Comparison of ENCODE assay signal across 8 cellular contexts in the genomic region with DNA sequence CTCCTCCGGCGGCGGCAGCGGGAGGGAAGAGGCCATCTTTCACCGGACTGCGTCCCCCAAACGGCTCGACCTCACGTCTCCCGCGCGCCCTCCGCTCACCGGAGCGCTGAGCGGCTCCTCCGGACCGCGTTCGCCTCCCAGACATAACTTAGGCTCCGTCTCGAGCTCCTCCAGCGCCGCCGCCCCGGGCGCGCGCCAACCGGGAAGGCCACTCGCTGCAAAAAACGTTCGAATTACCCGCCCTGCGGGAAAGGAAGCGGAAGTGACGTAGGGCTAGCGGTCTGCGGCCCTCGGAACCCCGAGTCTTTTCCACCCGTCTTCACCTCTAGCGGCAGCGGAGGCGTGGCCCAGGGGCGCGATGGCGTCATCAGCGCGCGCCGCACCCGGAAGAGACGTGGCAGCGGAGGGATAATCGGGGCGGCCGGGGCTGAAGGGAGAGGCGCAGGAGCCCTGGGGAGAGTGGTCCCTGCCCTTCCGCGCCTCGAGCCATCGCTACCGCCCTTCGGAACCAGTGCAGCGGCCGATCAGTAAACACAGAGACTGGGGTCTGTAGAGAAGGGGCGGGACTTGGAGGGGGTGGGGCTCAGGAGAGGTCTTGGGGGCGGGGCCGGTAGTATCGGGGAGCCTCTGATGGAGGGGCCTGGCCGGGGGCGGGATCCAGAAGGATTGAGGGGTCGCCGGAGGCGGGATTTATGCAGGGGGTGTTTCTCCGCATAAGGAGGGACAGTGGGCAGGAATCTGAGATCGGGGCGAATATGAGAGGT. TPM values are rescaled to one million over a fixed set of nuclear protein-coding genes. Genes with fewer than 3 reads are reported as not detected.
A peak's percentile ranks its signal among the peaks of the same experiment; 100 is the strongest.
DNase-seq lines count a peak whose midpoint lies in the region; ATAC-seq, FAIRE-seq and TF ChIP-seq lines count a peak whose summit lies in the region.

A gene with protein sequence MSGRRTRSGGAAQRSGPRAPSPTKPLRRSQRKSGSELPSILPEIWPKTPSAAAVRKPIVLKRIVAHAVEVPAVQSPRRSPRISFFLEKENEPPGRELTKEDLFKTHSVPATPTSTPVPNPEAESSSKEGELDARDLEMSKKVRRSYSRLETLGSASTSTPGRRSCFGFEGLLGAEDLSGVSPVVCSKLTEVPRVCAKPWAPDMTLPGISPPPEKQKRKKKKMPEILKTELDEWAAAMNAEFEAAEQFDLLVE (minus strand): TSS at position 207 of the 764 bp plus-strand sequence. CDS start 62 bp downstream, at position 145.
TSS of gene ZFPL1 (plus strand) at position 389 of the 764 bp plus-strand sequence. CDS start 477 bp downstream, outside the sequence.

- peak within 1 kb of the TSS; percentile 72 to 98 (median 82) for H3K4me3 ChIP-seq in keratinocyte (ENCODE audit: control insufficient read depth in 2 of 3, extremely low read depth in 1 of 3, insufficient read depth in 2 of 3, low read depth in 1 of 3, low read length in 3 of 3)

- H3K9me3 ChIP-seq in keratinocyte (ENCODE audit: control insufficient read depth, low read depth, low read length) = no peaks in the 10 kb centered on the region

- peaks cover 29% of the 10 kb centered on the region for H3K4me1 ChIP-seq in keratinocyte (ENCODE audit: control insufficient read depth, extremely low read depth, insufficient read depth, low read length)

- peak within 1 kb of the TSS; percentile 96 for H3K4me2 ChIP-seq in keratinocyte (ENCODE audit: control insufficient read depth, extremely low read depth, insufficient read depth, low read depth, low read length)

- peak; percentile 80 for ATAC-seq in HG03439 (IDR thresholded peaks at IDR 0.05; ENCODE audit: unreplicated experiment)

- peaks cover 48% of the 10 kb centered on the region for H3K79me2 ChIP-seq in keratinocyte (ENCODE audit: control insufficient read depth, insufficient read depth, low read length)

- H3K36me3 ChIP-seq in keratinocyte (ENCODE audit: control insufficient read depth in 2 of 2, extremely low read depth in 1 of 2, insufficient read depth in 2 of 2, low read length in 2 of 2) = peaks cover 16 to 41% of the 10 kb centered on the region in 2 experiments

- dilution Hi-C loops in keratinocyte (cut with MboI; ENCODE audit: extremely low pct_ligation_motif_present, low sequenced_read_pairs) = no loop called here

- H3K27me3 ChIP-seq in keratinocyte (ENCODE audit: control insufficient read depth, extremely low read depth, insufficient read depth, low read length) = no peaks in the 10 kb centered on the region

- no peaks in the 10 kb centered on the region for H4K20me1 ChIP-seq in keratinocyte (ENCODE audit: control insufficient read depth, extremely low read depth, insufficient read depth, low read length)

- peak; percentile 90 to 93 for DNase-seq in AML-193 (lab: John Stamatoyannopoulos, UW)
- peak; percentile 91 for DNase-seq in NCI-H510A treated with DMSO at 0.1 percent for 48 hours (lab: John Stamatoyannopoulos, UW)
- DNase-seq in activated CD4-positive, alpha-beta T cell treated with anti-CD3 and anti-CD28 coated beads for 24 hours (ENCODE audit: low read depth in 2 of 2) = peak; percentile 91 to 94
- peak; percentile 100 for DNase-seq in cerebellum (ENCODE audit: low spot score)
- peak; percentile 68 for DNase-seq in keratinocyte (ENCODE audit: low read depth, low spot score)
- DNase-seq in stimulated activated CD4-positive, alpha-beta T cell treated with anti-CD3 and anti-CD28 coated beads, Interleukin-12 subunit alpha, Interleukin-12 subunit beta, amount 100 ng/mL, for 48 hours (ENCODE audit: low read depth in 2 of 3, low spot score in 1 of 3) = peak; percentile 93 to 94 (median 94)

- peak; percentile 81 for TF ChIP-seq POLR2A in GM19193 (IDR thresholded peaks at IDR 0.05; ENCODE audit: extremely low read depth, insufficient read depth, insufficient read length)

- H3K9me1 ChIP-seq in keratinocyte (ENCODE audit: control insufficient read depth, extremely low read depth, insufficient read depth, low read length) = no peaks in the 10 kb centered on the region

- peak within 1 kb of the TSS; percentile 80 for H3K9ac ChIP-seq in keratinocyte (ENCODE audit: control insufficient read depth, extremely low read depth, insufficient read depth, low read length)

- no peak for TF ChIP-seq CTCF in keratinocyte (optimal IDR thresholded peaks at IDR 0.05 in 1 of 3, IDR thresholded peaks at IDR 0.05 in 1 of 3, conservative IDR thresholded peaks at IDR 0.05 in 1 of 3; ENCODE audit: extremely low read depth in 1 of 3, insufficient read depth in 2 of 3, low read length in 3 of 3)

- H2AFZ ChIP-seq in keratinocyte (ENCODE audit: control insufficient read depth, low read length) = peak within 1 kb of the TSS; percentile 88

- FAIRE-seq in keratinocyte (lab: Jason Lieb, UNC) = peak; percentile 29

- H3K27ac ChIP-seq in keratinocyte (ENCODE audit: control insufficient read depth, insufficient read depth, low read length) = peak within 1 kb of the TSS; percentile 84

RNA-seq across cellular contexts. Expression of the first gene that starts in this region (rescaled TPM):
- total RNA-seq in cerebellum = 4.5 TPM
- polyA plus RNA-seq in keratinocyte = 1.9 to 10.4 TPM (median 8.0 TPM) in 3 replicates
- polyA plus RNA-seq in keratinocyte (2011; ENCODE audit: low read depth) = 0.54 TPM
- 3.1 and 4.1 TPM in 2 replicates for polyA plus RNA-seq in keratinocyte (2011; cell fraction: cytosol; rRNA removed)
- 3.0 and 3.1 TPM in 2 replicates for polyA plus RNA-seq in keratinocyte (2011; cell fraction: nucleus; rRNA removed)
- 0.49 and 11.7 TPM in 2 replicates for polyA plus RNA-seq in keratinocyte (2012; ENCODE audit: low replicate concordance)
- polyA minus RNA-seq in keratinocyte = 2.3 to 7.5 TPM (median 6.4 TPM) in 3 replicates
- polyA minus RNA-seq in keratinocyte (2011; cell fraction: cytosol; rRNA and poly(A)+ RNA removed) = 4.0 TPM
- polyA minus RNA-seq in keratinocyte (2011; cell fraction: nucleus; rRNA and poly(A)+ RNA removed) = 1.6 and 1.8 TPM in 2 replicates

RNA-seq across cellular contexts. Expression of gene ZFPL1, which starts in this region (rescaled TPM):
- total RNA-seq in cerebellum = 12.1 TPM
- 15.0 to 28.3 TPM (median 18.6 TPM) in 3 replicates for polyA plus RNA-seq in keratinocyte
- polyA plus RNA-seq in keratinocyte (2011; ENCODE audit: low read depth) = 6.1 TPM
- polyA plus RNA-seq in keratinocyte (2011; cell fraction: cytosol; rRNA removed) = 19.9 and 29.4 TPM in 2 replicates
- polyA plus RNA-seq in keratinocyte (2011; cell fraction: nucleus; rRNA removed) = 32.1 and 33.6 TPM in 2 replicates
- polyA plus RNA-seq in keratinocyte (2012; ENCODE audit: low replicate concordance) = 24.2 and 33.9 TPM in 2 replicates
- polyA minus RNA-seq in keratinocyte = 15.8 to 44.0 TPM (median 17.5 TPM) in 3 replicates
- polyA minus RNA-seq in keratinocyte (2011; cell fraction: cytosol; rRNA and poly(A)+ RNA removed) = 21.1 TPM
- polyA minus RNA-seq in keratinocyte (2011; cell fraction: nucleus; rRNA and poly(A)+ RNA removed) = 13.0 and 13.7 TPM in 2 replicates

Comparison
In these comparisons a context has a peak if more than half of its experiments do, and no peak if none do; other contexts are left out.
1. Peak in every context shown above with its lines: DNase-seq, ATAC-seq, H3K4me3 ChIP-seq and H3K27ac ChIP-seq.